2 cellular contexts compared by ENCODE assay signal in the genomic region with DNA sequence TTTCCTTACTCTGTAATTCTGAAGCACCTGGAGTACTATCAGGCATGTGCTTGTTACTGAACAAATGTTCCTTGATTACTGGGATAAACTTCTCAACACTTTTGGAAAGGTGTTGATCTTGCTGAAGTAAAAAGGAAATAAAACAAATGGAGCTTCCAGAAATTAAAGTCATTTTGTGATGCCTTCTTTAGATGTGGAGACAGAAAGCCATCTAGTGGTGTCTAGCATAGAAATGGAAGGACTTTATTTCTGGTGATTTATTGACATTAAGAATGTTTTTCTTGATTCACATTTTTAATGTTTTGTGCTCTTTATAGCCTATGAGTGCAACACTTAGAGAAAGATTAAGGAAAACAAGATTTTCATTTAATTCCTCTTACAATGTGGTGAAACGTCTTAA.
TF ChIP-seq lines count a peak whose summit lies in the region.

No MANE protein-coding gene starts in this region.

TF ChIP-seq in GM23338, 12 proteins besides CTCF, POLR2A, EP300 and RAD21 (continues in another document):
- TF ChIP-seq STAT1 (IDR thresholded peaks at IDR 0.05; ENCODE audit: unreplicated experiment), result no peak
- TF ChIP-seq, protein P1, sequence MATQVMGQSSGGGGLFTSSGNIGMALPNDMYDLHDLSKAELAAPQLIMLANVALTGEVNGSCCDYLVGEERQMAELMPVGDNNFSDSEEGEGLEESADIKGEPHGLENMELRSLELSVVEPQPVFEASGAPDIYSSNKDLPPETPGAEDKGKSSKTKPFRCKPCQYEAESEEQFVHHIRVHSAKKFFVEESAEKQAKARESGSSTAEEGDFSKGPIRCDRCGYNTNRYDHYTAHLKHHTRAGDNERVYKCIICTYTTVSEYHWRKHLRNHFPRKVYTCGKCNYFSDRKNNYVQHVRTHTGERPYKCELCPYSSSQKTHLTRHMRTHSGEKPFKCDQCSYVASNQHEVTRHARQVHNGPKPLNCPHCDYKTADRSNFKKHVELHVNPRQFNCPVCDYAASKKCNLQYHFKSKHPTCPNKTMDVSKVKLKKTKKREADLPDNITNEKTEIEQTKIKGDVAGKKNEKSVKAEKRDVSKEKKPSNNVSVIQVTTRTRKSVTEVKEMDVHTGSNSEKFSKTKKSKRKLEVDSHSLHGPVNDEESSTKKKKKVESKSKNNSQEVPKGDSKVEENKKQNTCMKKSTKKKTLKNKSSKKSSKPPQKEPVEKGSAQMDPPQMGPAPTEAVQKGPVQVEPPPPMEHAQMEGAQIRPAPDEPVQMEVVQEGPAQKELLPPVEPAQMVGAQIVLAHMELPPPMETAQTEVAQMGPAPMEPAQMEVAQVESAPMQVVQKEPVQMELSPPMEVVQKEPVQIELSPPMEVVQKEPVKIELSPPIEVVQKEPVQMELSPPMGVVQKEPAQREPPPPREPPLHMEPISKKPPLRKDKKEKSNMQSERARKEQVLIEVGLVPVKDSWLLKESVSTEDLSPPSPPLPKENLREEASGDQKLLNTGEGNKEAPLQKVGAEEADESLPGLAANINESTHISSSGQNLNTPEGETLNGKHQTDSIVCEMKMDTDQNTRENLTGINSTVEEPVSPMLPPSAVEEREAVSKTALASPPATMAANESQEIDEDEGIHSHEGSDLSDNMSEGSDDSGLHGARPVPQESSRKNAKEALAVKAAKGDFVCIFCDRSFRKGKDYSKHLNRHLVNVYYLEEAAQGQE (IDR thresholded peaks at IDR 0.05; ENCODE audit: unreplicated experiment), result no peak
- TF ChIP-seq EZH2phosphoT487 (IDR thresholded peaks at IDR 0.05; ENCODE audit: unreplicated experiment), result no peak
- TF ChIP-seq ZNF331 (CRISPR knock-in tag; IDR thresholded peaks at IDR 0.05; ENCODE audit: low read depth), result no peak
- TF ChIP-seq, protein P2, sequence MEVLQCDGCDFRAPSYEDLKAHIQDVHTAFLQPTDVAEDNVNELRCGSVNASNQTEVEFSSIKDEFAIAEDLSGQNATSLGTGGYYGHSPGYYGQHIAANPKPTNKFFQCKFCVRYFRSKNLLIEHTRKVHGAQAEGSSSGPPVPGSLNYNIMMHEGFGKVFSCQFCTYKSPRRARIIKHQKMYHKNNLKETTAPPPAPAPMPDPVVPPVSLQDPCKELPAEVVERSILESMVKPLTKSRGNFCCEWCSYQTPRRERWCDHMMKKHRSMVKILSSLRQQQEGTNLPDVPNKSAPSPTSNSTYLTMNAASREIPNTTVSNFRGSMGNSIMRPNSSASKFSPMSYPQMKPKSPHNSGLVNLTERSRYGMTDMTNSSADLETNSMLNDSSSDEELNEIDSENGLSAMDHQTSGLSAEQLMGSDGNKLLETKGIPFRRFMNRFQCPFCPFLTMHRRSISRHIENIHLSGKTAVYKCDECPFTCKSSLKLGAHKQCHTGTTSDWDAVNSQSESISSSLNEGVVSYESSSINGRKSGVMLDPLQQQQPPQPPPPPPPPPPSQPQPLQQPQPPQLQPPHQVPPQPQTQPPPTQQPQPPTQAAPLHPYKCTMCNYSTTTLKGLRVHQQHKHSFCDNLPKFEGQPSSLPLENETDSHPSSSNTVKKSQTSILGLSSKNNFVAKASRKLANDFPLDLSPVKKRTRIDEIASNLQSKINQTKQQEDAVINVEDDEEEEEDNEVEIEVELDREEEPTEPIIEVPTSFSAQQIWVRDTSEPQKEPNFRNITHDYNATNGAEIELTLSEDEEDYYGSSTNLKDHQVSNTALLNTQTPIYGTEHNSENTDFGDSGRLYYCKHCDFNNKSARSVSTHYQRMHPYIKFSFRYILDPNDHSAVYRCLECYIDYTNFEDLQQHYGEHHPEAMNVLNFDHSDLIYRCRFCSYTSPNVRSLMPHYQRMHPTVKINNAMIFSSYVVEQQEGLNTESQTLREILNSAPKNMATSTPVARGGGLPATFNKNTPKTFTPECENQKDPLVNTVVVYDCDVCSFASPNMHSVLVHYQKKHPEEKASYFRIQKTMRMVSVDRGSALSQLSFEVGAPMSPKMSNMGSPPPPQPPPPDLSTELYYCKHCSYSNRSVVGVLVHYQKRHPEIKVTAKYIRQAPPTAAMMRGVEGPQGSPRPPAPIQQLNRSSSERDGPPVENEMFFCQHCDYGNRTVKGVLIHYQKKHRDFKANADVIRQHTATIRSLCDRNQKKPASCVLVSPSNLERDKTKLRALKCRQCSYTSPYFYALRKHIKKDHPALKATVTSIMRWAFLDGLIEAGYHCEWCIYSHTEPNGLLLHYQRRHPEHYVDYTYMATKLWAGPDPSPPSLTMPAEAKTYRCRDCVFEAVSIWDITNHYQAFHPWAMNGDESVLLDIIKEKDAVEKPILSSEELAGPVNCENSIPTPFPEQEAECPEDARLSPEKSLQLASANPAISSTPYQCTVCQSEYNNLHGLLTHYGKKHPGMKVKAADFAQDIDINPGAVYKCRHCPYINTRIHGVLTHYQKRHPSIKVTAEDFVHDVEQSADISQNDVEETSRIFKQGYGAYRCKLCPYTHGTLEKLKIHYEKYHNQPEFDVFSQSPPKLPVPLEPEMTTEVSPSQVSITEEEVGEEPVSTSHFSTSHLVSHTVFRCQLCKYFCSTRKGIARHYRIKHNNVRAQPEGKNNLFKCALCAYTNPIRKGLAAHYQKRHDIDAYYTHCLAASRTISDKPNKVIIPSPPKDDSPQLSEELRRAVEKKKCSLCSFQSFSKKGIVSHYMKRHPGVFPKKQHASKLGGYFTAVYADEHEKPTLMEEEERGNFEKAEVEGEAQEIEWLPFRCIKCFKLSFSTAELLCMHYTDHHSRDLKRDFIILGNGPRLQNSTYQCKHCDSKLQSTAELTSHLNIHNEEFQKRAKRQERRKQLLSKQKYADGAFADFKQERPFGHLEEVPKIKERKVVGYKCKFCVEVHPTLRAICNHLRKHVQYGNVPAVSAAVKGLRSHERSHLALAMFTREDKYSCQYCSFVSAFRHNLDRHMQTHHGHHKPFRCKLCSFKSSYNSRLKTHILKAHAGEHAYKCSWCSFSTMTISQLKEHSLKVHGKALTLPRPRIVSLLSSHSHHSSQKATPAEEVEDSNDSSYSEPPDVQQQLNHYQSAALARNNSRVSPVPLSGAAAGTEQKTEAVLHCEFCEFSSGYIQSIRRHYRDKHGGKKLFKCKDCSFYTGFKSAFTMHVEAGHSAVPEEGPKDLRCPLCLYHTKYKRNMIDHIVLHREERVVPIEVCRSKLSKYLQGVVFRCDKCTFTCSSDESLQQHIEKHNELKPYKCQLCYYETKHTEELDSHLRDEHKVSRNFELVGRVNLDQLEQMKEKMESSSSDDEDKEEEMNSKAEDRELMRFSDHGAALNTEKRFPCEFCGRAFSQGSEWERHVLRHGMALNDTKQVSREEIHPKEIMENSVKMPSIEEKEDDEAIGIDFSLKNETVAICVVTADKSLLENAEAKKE (CRISPR knock-in tag; IDR thresholded peaks at IDR 0.05), result no peak
- TF ChIP-seq NANOG (IDR thresholded peaks at IDR 0.05; ENCODE audit: borderline replicate concordance), result no peak
- TF ChIP-seq, protein P3, sequence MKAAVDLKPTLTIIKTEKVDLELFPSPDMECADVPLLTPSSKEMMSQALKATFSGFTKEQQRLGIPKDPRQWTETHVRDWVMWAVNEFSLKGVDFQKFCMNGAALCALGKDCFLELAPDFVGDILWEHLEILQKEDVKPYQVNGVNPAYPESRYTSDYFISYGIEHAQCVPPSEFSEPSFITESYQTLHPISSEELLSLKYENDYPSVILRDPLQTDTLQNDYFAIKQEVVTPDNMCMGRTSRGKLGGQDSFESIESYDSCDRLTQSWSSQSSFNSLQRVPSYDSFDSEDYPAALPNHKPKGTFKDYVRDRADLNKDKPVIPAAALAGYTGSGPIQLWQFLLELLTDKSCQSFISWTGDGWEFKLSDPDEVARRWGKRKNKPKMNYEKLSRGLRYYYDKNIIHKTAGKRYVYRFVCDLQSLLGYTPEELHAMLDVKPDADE (IDR thresholded peaks at IDR 0.05), result no peak
- TF ChIP-seq CREB1 (CRISPR knock-in tag; IDR thresholded peaks at IDR 0.05; ENCODE audit: low read depth), result no peak
- TF ChIP-seq ZNF114 (CRISPR knock-in tag; IDR thresholded peaks at IDR 0.05), result no peak
- no peak for TF ChIP-seq POLR2AphosphoS5 (IDR thresholded peaks at IDR 0.05; ENCODE audit: low read depth)

TF ChIP-seq in HepG2, 621 proteins besides CTCF, POLR2A, EP300 and RAD21:
- TF ChIP-seq ZNF335 (CRISPR knock-in tag; IDR thresholded peaks at IDR 0.05), result no peak
- no peak for TF ChIP-seq CBFB (CRISPR knock-in tag; IDR thresholded peaks at IDR 0.05)
- TF ChIP-seq ZNF343 (CRISPR knock-in tag; IDR thresholded peaks at IDR 0.05), result no peak
- TF ChIP-seq ZNF484 (CRISPR knock-in tag; IDR thresholded peaks at IDR 0.05; ENCODE audit: borderline replicate concordance, low read depth), result no peak
- TF ChIP-seq, protein P4, sequence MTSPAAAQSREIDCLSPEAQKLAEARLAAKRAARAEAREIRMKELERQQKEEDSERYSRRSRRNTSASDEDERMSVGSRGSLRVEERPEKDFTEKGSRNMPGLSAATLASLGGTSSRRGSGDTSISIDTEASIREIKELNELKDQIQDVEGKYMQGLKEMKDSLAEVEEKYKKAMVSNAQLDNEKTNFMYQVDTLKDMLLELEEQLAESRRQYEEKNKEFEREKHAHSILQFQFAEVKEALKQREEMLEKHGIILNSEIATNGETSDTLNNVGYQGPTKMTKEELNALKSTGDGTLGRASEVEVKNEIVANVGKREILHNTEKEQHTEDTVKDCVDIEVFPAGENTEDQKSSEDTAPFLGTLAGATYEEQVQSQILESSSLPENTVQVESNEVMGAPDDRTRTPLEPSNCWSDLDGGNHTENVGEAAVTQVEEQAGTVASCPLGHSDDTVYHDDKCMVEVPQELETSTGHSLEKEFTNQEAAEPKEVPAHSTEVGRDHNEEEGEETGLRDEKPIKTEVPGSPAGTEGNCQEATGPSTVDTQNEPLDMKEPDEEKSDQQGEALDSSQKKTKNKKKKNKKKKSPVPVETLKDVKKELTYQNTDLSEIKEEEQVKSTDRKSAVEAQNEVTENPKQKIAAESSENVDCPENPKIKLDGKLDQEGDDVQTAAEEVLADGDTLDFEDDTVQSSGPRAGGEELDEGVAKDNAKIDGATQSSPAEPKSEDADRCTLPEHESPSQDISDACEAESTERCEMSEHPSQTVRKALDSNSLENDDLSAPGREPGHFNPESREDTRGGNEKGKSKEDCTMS (CRISPR knock-in tag; conservative IDR thresholded peaks at IDR 0.05), result no peak
- TF ChIP-seq MTA3 (CRISPR knock-in tag; IDR thresholded peaks at IDR 0.05), result no peak
- TF ChIP-seq, protein P5, sequence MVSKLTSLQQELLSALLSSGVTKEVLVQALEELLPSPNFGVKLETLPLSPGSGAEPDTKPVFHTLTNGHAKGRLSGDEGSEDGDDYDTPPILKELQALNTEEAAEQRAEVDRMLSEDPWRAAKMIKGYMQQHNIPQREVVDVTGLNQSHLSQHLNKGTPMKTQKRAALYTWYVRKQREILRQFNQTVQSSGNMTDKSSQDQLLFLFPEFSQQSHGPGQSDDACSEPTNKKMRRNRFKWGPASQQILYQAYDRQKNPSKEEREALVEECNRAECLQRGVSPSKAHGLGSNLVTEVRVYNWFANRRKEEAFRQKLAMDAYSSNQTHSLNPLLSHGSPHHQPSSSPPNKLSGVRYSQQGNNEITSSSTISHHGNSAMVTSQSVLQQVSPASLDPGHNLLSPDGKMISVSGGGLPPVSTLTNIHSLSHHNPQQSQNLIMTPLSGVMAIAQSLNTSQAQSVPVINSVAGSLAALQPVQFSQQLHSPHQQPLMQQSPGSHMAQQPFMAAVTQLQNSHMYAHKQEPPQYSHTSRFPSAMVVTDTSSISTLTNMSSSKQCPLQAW (CRISPR knock-in tag; IDR thresholded peaks at IDR 0.05), result no peak
- TF ChIP-seq NPAS2 (CRISPR knock-in tag; IDR thresholded peaks at IDR 0.05; ENCODE audit: borderline replicate concordance), result no peak
- TF ChIP-seq SP1 (IDR thresholded peaks at IDR 0.05), result no peak
- TF ChIP-seq SP1 (CRISPR knock-in tag; IDR thresholded peaks at IDR 0.05), result no peak
- no peak for TF ChIP-seq FIP1L1 (IDR thresholded peaks at IDR 0.05; ENCODE audit: borderline replicate concordance, insufficient read depth, low read depth, low read length)
- TF ChIP-seq, protein P6, sequence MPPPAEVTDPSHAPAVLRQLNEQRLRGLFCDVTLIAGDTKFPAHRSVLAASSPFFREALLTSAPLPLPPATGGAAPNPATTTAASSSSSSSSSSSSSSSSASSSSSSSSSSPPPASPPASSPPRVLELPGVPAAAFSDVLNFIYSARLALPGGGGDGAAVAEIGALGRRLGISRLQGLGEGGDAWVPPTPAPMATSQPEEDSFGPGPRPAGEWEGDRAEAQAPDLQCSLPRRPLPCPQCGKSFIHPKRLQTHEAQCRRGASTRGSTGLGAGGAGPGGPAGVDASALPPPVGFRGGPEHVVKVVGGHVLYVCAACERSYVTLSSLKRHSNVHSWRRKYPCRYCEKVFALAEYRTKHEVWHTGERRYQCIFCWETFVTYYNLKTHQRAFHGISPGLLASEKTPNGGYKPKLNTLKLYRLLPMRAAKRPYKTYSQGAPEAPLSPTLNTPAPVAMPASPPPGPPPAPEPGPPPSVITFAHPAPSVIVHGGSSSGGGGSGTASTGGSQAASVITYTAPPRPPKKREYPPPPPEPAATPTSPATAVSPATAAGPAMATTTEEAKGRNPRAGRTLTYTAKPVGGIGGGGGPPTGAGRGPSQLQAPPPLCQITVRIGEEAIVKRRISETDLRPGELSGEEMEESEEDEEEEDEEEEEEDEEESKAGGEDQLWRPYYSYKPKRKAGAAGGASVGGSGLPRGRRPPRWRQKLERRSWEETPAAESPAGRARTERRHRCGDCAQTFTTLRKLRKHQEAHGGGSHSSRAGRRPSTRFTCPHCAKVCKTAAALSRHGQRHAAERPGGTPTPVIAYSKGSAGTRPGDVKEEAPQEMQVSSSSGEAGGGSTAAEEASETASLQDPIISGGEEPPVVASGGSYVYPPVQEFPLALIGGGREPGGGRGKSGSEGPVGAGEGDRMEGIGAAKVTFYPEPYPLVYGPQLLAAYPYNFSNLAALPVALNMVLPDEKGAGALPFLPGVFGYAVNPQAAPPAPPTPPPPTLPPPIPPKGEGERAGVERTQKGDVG (CRISPR knock-in tag; IDR thresholded peaks at IDR 0.05; ENCODE audit: borderline replicate concordance), result no peak
- TF ChIP-seq ZNF761 (CRISPR knock-in tag; conservative IDR thresholded peaks at IDR 0.05), result no peak
- no peak for TF ChIP-seq MAZ (IDR thresholded peaks at IDR 0.05; ENCODE audit: borderline replicate concordance, low read depth, low read length)
- no peak for TF ChIP-seq MAZ (CRISPR knock-in tag; IDR thresholded peaks at IDR 0.05; ENCODE audit: low read depth)
- TF ChIP-seq FOXA1 (IDR thresholded peaks at IDR 0.05), result no peak
- TF ChIP-seq FOXA1 (CRISPR knock-in tag; IDR thresholded peaks at IDR 0.05), result no peak
- TF ChIP-seq ZNF720 (CRISPR knock-in tag; IDR thresholded peaks at IDR 0.05), result no peak
- TF ChIP-seq, protein P7, sequence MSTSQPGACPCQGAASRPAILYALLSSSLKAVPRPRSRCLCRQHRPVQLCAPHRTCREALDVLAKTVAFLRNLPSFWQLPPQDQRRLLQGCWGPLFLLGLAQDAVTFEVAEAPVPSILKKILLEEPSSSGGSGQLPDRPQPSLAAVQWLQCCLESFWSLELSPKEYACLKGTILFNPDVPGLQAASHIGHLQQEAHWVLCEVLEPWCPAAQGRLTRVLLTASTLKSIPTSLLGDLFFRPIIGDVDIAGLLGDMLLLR (CRISPR knock-in tag; IDR thresholded peaks at IDR 0.05), result no peak
- no peak for TF ChIP-seq NCOA2 (CRISPR knock-in tag; IDR thresholded peaks at IDR 0.05)
